In genomic region chr1:55056632-55056992, GRCh38 we compare ENCODE assay signal across 24 cellular contexts. TPM values are rescaled to one million over a fixed set of nuclear protein-coding genes. Genes with fewer than 3 reads are reported as not detected.
DNase-seq lines count a peak whose midpoint lies in the region; ATAC-seq and TF ChIP-seq lines count a peak whose summit lies in the region.
"Had no signal": no experiment of that assay in that cellular context is flagged by ENCODE, and none has a peak within 500 bp of the region (broad histone marks: within the 10 kb centered on the region; RNA-seq: fewer than 3 reads in every experiment).

No MANE protein-coding gene starts in this region.

- TF ChIP-seq CTCF in CD14-positive monocyte (IDR thresholded peaks at IDR 0.05) (no peak), RWPE1 (conservative IDR thresholded peaks at IDR 0.05; ENCODE audit: low read depth) (no peak)

- ATAC-seq in left lobe of liver = no peak
- ATAC-seq: GM23338, Right ventricle myocardium inferior had no signal

- peaks cover 0 to 3% (median 0%) of the 10 kb centered on the region in 7 donors for H3K9me3 Mint-ChIP-seq in CD14-positive monocyte
- H3K9me3 Mint-ChIP-seq in activated CD4-positive, alpha-beta T cell treated with anti-CD3 and anti-CD28 coated beads, Interleukin-2, amount 10 ng/mL, durations not matched to agents 24 days and 14 days = no peaks in the 10 kb centered on the region
- H3K9me3 Mint-ChIP-seq: CD4-positive, alpha-beta T cell; GM23338; HFFc6 had no signal

- peaks cover 14% of the 10 kb centered on the region for H3K4me1 Mint-ChIP-seq in CD14-positive monocyte
- peaks cover 8% of the 10 kb centered on the region for H3K4me1 Mint-ChIP-seq in activated CD4-positive, alpha-beta T cell treated with anti-CD3 and anti-CD28 coated beads, Interleukin-2, amount 10 ng/mL, durations not matched to agents 24 days and 14 days
- H3K4me1 Mint-ChIP-seq: GM23338 had no signal

- H3K27ac ChIP-seq in RWPE1 = peak overlapping the region; percentile 60; the same call in 1 of the 2 replicates
- H3K27ac ChIP-seq: BLaER1, SJSA1 had no signal

- H3K27me3 Mint-ChIP-seq in CD14-positive monocyte (ENCODE audit: low read depth in 3 of 3) = peaks cover 4 to 12% (median 6%) of the 10 kb centered on the region in 3 donors
- no peaks in the 10 kb centered on the region for H3K27me3 Mint-ChIP-seq in activated CD4-positive, alpha-beta T cell treated with anti-CD3 and anti-CD28 coated beads, Interleukin-2, amount 10 ng/mL, durations not matched to agents 24 days and 14 days
- H3K27me3 Mint-ChIP-seq: CD4-positive, alpha-beta T cell had no signal

- DNase-seq in CD14-positive monocyte (ENCODE audit: low spot score) (no peak), RWPE1 (ENCODE audit: low spot score) (no peak), left lobe of liver (ENCODE audit: low spot score) (peak; percentile 43), posterior vena cava (ENCODE audit: low spot score) (peak; percentile 42), T1000 (lab: John Stamatoyannopoulos, UW) (no peak), DMS114 treated with DMSO at 0.1 percent for 48 hours (lab: John Stamatoyannopoulos, UW; ENCODE audit: unreplicated experiment) (no peak), dermis blood vessel endothelial cell (no peak)
- no peak for DNase-seq in activated CD4-positive, alpha-beta T cell treated with anti-CD3 and anti-CD28 coated beads, Interleukin-2, amount 10 ng/mL, durations not matched to agents 24 days and 14 days
- DNase-seq: HFFc6, KG1, MG63, NCI-H1105 treated with DMSO at 0.1 percent for 48 hours, NCI-H146, NCI-H1930, NCI-H2107, NCI-H446, NCI-H524 treated with DMSO at 0.1 percent for 48 hours, NCI-H774 had no signal

- intact Hi-C loops in CD14-positive monocyte (cut with micrococcal nuclease) (no loop called here), posterior vena cava (cut with DNase I) (no loop called here)
- intact Hi-C loops in activated CD4-positive, alpha-beta T cell treated with anti-CD3 and anti-CD28 coated beads, Interleukin-2, amount 10 ng/mL, durations not matched to agents 24 days and 14 days (cut with micrococcal nuclease) = no loop called here

- POLR2A ChIA-PET in RWPE1 (lab: Yijun Ruan, JAX; ENCODE audit: low non-redundant PET) = no interaction called here

- peak overlapping the region; percentile 44 to 67 for H3K4me3 Mint-ChIP-seq in CD14-positive monocyte
- no peak overlapping the region for H3K4me3 Mint-ChIP-seq in activated CD4-positive, alpha-beta T cell treated with anti-CD3 and anti-CD28 coated beads, Interleukin-2, amount 10 ng/mL, durations not matched to agents 24 days and 14 days
- H3K4me3 Mint-ChIP-seq: CD4-positive, alpha-beta T cell; GM23338; HFFc6 had no signal

- peak overlapping the region in 1 of 7 donors; percentile 40 for H3K27ac Mint-ChIP-seq in CD14-positive monocyte
- H3K27ac Mint-ChIP-seq in activated CD4-positive, alpha-beta T cell treated with anti-CD3 and anti-CD28 coated beads, Interleukin-2, amount 10 ng/mL, durations not matched to agents 24 days and 14 days = no peak overlapping the region
- H3K27ac Mint-ChIP-seq: CD4-positive, alpha-beta T cell; GM23338; HFFc6 had no signal

- no peaks in the 10 kb centered on the region for H3K36me3 Mint-ChIP-seq in CD14-positive monocyte
- no peaks in the 10 kb centered on the region for H3K36me3 Mint-ChIP-seq in activated CD4-positive, alpha-beta T cell treated with anti-CD3 and anti-CD28 coated beads, Interleukin-2, amount 10 ng/mL, durations not matched to agents 24 days and 14 days (ENCODE audit: low read depth)

- CTCF ChIA-PET in RWPE1 (lab: Yijun Ruan, JAX) = no interaction called here

RNA-seq across cellular contexts. Expression of gene PCSK9, which starts 17.3 kb away (rescaled TPM):
- not detected for polyA plus RNA-seq in CD14-positive monocyte
- 31.6 TPM for total RNA-seq in left lobe of liver
- total RNA-seq in posterior vena cava = under 1 TPM in 1 of 2 donors, not detected in 1; 0.32 TPM
- 0.70 TPM in 1 of 2 replicates, not detected in the other for total RNA-seq in dermis blood vessel endothelial cell
- total RNA-seq in activated CD4-positive, alpha-beta T cell treated with anti-CD3 and anti-CD28 coated beads, Interleukin-2, amount 10 ng/mL, durations not matched to agents 24 days and 14 days = not detected in 2 replicates
- total RNA-seq: CD4-positive, alpha-beta T cell; Right ventricle myocardium inferior had no signal

RNA-seq across cellular contexts. Expression of gene BSND, which starts 57.9 kb away (rescaled TPM):
- polyA plus RNA-seq in CD14-positive monocyte = not detected
- not detected for total RNA-seq in left lobe of liver
- total RNA-seq in posterior vena cava = not detected
- not detected in 2 replicates for total RNA-seq in dermis blood vessel endothelial cell
- not detected in 2 replicates for total RNA-seq in activated CD4-positive, alpha-beta T cell treated with anti-CD3 and anti-CD28 coated beads, Interleukin-2, amount 10 ng/mL, durations not matched to agents 24 days and 14 days
- total RNA-seq: CD4-positive, alpha-beta T cell; HFFc6; Right ventricle myocardium inferior; SJSA1 had no signal
- polyA plus RNA-seq: AG04450 had no signal

Comparison
In these comparisons a context has a peak if more than half of its experiments do, and no peak if none do; other contexts are left out.
1. DNase-seq: peak in left lobe of liver (single experiment) and posterior vena cava (single experiment); none in CD14-positive monocyte (single experiment), RWPE1 (single experiment), T1000 (single experiment), DMS114 treated with DMSO at 0.1 percent for 48 hours (single experiment), dermis blood vessel endothelial cell (single experiment) and activated CD4-positive, alpha-beta T cell treated with anti-CD3 and anti-CD28 coated beads, Interleukin-2, amount 10 ng/mL, durations not matched to agents 24 days and 14 days (single experiment).
2. RNA of gene PCSK9, which starts 17.3 kb away (total RNA-seq): 31.6 TPM in left lobe of liver (single experiment); 0.32 TPM in posterior vena cava, 0.70 TPM in dermis blood vessel endothelial cell and not detected in activated CD4-positive, alpha-beta T cell treated with anti-CD3 and anti-CD28 coated beads, Interleukin-2, amount 10 ng/mL, durations not matched to agents 24 days and 14 days; every median in the first group is over 10 times any median in the second.